In the genomic region with DNA sequence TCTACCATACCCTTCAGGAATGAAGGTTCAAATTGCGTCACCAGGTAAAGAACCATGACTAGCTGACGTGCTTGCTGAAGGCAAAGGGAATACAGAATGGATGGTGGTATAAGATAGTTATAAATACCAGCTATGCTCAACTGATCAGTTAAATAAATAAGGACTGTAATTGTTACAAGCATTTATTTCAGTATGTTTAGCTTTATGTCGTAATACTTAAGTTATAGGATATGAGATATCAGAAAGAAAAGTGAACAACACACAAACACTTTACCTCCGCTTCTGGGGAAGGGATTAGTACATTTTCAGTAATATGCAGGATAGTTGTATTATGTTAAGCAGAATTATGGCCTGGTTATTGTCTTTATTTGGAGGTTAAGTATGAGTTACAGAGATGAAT, we compare ENCODE assay signal across 35 cellular contexts.
DNase-seq lines count a peak whose midpoint lies in the region; ATAC-seq, FAIRE-seq and TF ChIP-seq lines count a peak whose summit lies in the region.
"Had no signal": no experiment of that assay in that cellular context is flagged by ENCODE, and none has a peak within 500 bp of the region (broad histone marks: within the 10 kb centered on the region; RNA-seq: fewer than 3 reads in every experiment).

No MANE protein-coding gene starts in this region.

- no peak for TF ChIP-seq RAD21 in IMR-90 (IDR thresholded peaks at IDR 0.05; ENCODE audit: low read length)
- TF ChIP-seq RAD21 in K562 (CRISPR knock-in tag; conservative IDR thresholded peaks at IDR 0.05 in 1 of 2, IDR thresholded peaks at IDR 0.05 in 1 of 2) = no peak

- CTCF ChIA-PET in MCF 10A (lab: Yijun Ruan, JAX) (no interaction called here), IMR-90 (lab: Yijun Ruan, JAX) (no interaction called here), K562 (lab: Yijun Ruan, JAX; ENCODE audit: low intra/inter-chr PET ratio) (no interaction called here)
- CTCF ChIA-PET in activated CD8-positive, alpha-beta T cell treated with anti-CD3 and anti-CD28 coated beads, Interleukin-2, amount 10 ng/mL, durations not matched to agents 7 days and 5 days (lab: Charles Lee) = interaction anchor here (0.7 kb wide), 1 partner anchor 39 kb away, joined by 3 read pairs; no protein-coding TSS in a partner anchor

- H3K27me3 Mint-ChIP-seq in MCF 10A (ENCODE audit: insufficient read depth, unreplicated experiment) = no peaks in the 10 kb centered on the region
- H3K27me3 Mint-ChIP-seq in activated CD8-positive, alpha-beta T cell treated with anti-CD3 and anti-CD28 coated beads, Interleukin-2, amount 10 ng/mL, durations not matched to agents 7 days and 5 days (ENCODE audit: low read depth) = no peaks in the 10 kb centered on the region
- H3K27me3 Mint-ChIP-seq: CD4-positive, alpha-beta memory T cell; CD4-positive, alpha-beta T cell; CD4-positive, CD25-positive, alpha-beta regulatory T cell had no signal

- H3K4me1 Mint-ChIP-seq in MCF 10A (ENCODE audit: insufficient read depth, unreplicated experiment) = peaks cover 6% of the 10 kb centered on the region
- no peaks in the 10 kb centered on the region for H3K4me1 Mint-ChIP-seq in activated CD8-positive, alpha-beta T cell treated with anti-CD3 and anti-CD28 coated beads, Interleukin-2, amount 10 ng/mL, durations not matched to agents 7 days and 5 days (ENCODE audit: low read depth)
- H3K4me1 Mint-ChIP-seq: B cell; CD14-positive monocyte; CD4-positive, alpha-beta memory T cell; CD8-positive, alpha-beta memory T cell had no signal

- no peak for FAIRE-seq in K562 (lab: Jason Lieb, UNC)
- FAIRE-seq: A204.1, A549, D721Med had no signal

- H2AK9ac ChIP-seq in IMR-90 (replicated peaks; ENCODE audit: low read depth, low read length, poor library complexity) = no peak overlapping the region

- ATAC-seq in IMR-90 (ENCODE audit: low read depth) (no peak), K562 (no peak)
- no peak for ATAC-seq in activated CD8-positive, alpha-beta T cell treated with anti-CD3 and anti-CD28 coated beads, Interleukin-2, amount 10 ng/mL, durations not matched to agents 7 days and 5 days
- ATAC-seq: A549; CD8-positive, alpha-beta T cell had no signal

- H3K9me3 ChIP-seq in breast epithelium = no peaks in the 10 kb centered on the region
- H3K9me3 ChIP-seq in IMR-90 (ENCODE audit: control insufficient read depth, insufficient read depth, low read length) = no peaks in the 10 kb centered on the region
- no peaks in the 10 kb centered on the region for H3K9me3 ChIP-seq in K562 (replicated peaks; ENCODE audit: control insufficient read depth, insufficient read depth, low read depth, low read length)
- H3K9me3 ChIP-seq: A549; BE2C; BLaER1; BLaER1 treated with 17β-estradiol and CSF1 and Interleukin-3, amounts not matched to agents 10 nM and 100 nM; Caco-2 had no signal

- peak overlapping the region; percentile 27 for H3K27ac Mint-ChIP-seq in MCF 10A (ENCODE audit: low read depth, unreplicated experiment)
- no peak overlapping the region for H3K27ac Mint-ChIP-seq in activated CD8-positive, alpha-beta T cell treated with anti-CD3 and anti-CD28 coated beads, Interleukin-2, amount 10 ng/mL, durations not matched to agents 7 days and 5 days
- H3K27ac Mint-ChIP-seq: B cell; CD14-positive monocyte; CD4-positive, alpha-beta memory T cell; CD4-positive, alpha-beta T cell; CD4-positive, CD25-positive, alpha-beta regulatory T cell; CD8-positive, alpha-beta memory T cell; CD8-positive, alpha-beta T cell had no signal

- H4K20me1 ChIP-seq in IMR-90 (ENCODE audit: insufficient read depth, low read length) (no peaks in the 10 kb centered on the region), K562 (replicated peaks; ENCODE audit: control insufficient read depth, insufficient read depth, low read length) (no peaks in the 10 kb centered on the region)
- H4K20me1 ChIP-seq: BLaER1; BLaER1 treated with 17β-estradiol and CSF1 and Interleukin-3, amounts not matched to agents 10 nM and 100 nM had no signal

- H3K9me1 ChIP-seq in IMR-90 (ENCODE audit: insufficient read depth, low read length) = no peaks in the 10 kb centered on the region
- H3K9me1 ChIP-seq in K562 (ENCODE audit: control insufficient read depth, insufficient read depth, low read length) = no peaks in the 10 kb centered on the region

- intact Hi-C loops in MCF 10A (cut with micrococcal nuclease) = no loop called here
- intact Hi-C loops in breast epithelium (cut with DNase I; ENCODE audit: low total_unique reads) = no loop called here
- intact Hi-C loops in IMR-90 (cut with micrococcal nuclease) = no loop called here
- intact Hi-C loops in K562 (cut with micrococcal nuclease) = no loop called here

- POLR2A ChIA-PET in MCF 10A (lab: Yijun Ruan, JAX) = interaction anchor here (0.6 to 1.7 kb wide), 4 partner anchors 13 to 39 kb away, joined by 3 to 6 read pairs (median 4); no protein-coding TSS in a partner anchor
- POLR2A ChIA-PET in IMR-90 (lab: Charles Lee; ENCODE audit: unreplicated experiment) = no interaction called here
- POLR2A ChIA-PET in K562 (lab: Yijun Ruan, JAX) = no interaction called here
- POLR2A ChIA-PET in activated CD8-positive, alpha-beta T cell treated with anti-CD3 and anti-CD28 coated beads, Interleukin-2, amount 10 ng/mL, durations not matched to agents 7 days and 5 days (lab: Charles Lee) = no interaction called here

- dilution Hi-C loops in IMR-90 (cut with HindIII; ENCODE audit: low sequenced_read_pairs, unreplicated experiment) = no loop called here

- H3K4me3 ChIP-seq in breast epithelium = no peak overlapping the region
- H3K4me3 ChIP-seq in IMR-90 (ENCODE audit: insufficient read depth, low read depth, low read length) = no peak overlapping the region
- no peak overlapping the region for H3K4me3 ChIP-seq in K562
- H3K4me3 ChIP-seq: A549; BLaER1; BLaER1 treated with 17β-estradiol and CSF1 and Interleukin-3, amounts not matched to agents 10 nM and 100 nM had no signal

- H3K56ac ChIP-seq in IMR-90 (ENCODE audit: extremely low read depth, insufficient read depth, low read length) = no peak overlapping the region

- no peak overlapping the region for H2BK20ac ChIP-seq in IMR-90 (ENCODE audit: low read depth, low read length)

- H3K9me3 Mint-ChIP-seq in MCF 10A (ENCODE audit: unreplicated experiment) = no peaks in the 10 kb centered on the region
- no peaks in the 10 kb centered on the region for H3K9me3 Mint-ChIP-seq in activated CD8-positive, alpha-beta T cell treated with anti-CD3 and anti-CD28 coated beads, Interleukin-2, amount 10 ng/mL, durations not matched to agents 7 days and 5 days (ENCODE audit: insufficient read depth)

- in situ Hi-C loops in IMR-90 (cut with MboI; ENCODE audit: low sequenced_read_pairs) = no loop called here
- in situ Hi-C loops in K562 (cut with MboI) = no loop called here

- DNase-seq in MCF 10A (ENCODE audit: unreplicated experiment) (no peak), breast epithelium (ENCODE audit: low spot score in 2 of 2) (no peak), IMR-90 (no peak), K562 (ENCODE audit: extremely low read depth in 1 of 4, low spot score in 3 of 4) (no peak), NCI-H2227 treated with DMSO at 0.1 percent for 48 hours (lab: John Stamatoyannopoulos, UW) (no peak)
- no peak for DNase-seq in activated CD8-positive, alpha-beta T cell treated with anti-CD3 and anti-CD28 coated beads, Interleukin-2, amount 10 ng/mL, durations not matched to agents 7 days and 5 days
- DNase-seq: 8988T; ACHN; AML-193; BE2C; C1 segment of cervical spinal cord; Caco-2; Calu3; CD4-positive, alpha-beta memory T cell; CD4-positive, alpha-beta T cell; CD4-positive, CD25-positive, alpha-beta regulatory T cell; CD8-positive, alpha-beta memory T cell; CD8-positive, alpha-beta T cell; COR-L47; DMS 273 treated with DMSO at 0.1 percent for 48 hours; DMS153; DMS53; DMS79; DMS79 treated with DMSO at 0.1 percent for 48 hours; DND-41; EL had no signal

- no peak overlapping the region for H2BK120ac ChIP-seq in IMR-90 (ENCODE audit: low read depth, low read length)

- H3K79me2 ChIP-seq in K562 (ENCODE audit: control insufficient read depth, insufficient read depth, low read length) = peaks cover 5% of the 10 kb centered on the region; the same call in 1 of the 3 replicates

- no peak overlapping the region for H4K91ac ChIP-seq in IMR-90 (ENCODE audit: insufficient read depth, low read depth, low read length)

- no peak for TF ChIP-seq EP300 in K562 (IDR thresholded peaks at IDR 0.05; ENCODE audit: low read length)

- no peak overlapping the region for H4K8ac ChIP-seq in IMR-90 (ENCODE audit: low read depth in 2 of 2, low read length in 2 of 2)

- no peak overlapping the region for H2BK5ac ChIP-seq in IMR-90 (ENCODE audit: low read depth, low read length, poor library complexity, severe bottlenecking)

- no peaks in the 10 kb centered on the region for H3K36me3 Mint-ChIP-seq in MCF 10A (ENCODE audit: insufficient read depth, unreplicated experiment)
- no peaks in the 10 kb centered on the region for H3K36me3 Mint-ChIP-seq in activated CD8-positive, alpha-beta T cell treated with anti-CD3 and anti-CD28 coated beads, Interleukin-2, amount 10 ng/mL, durations not matched to agents 7 days and 5 days (ENCODE audit: low read depth)
- H3K36me3 Mint-ChIP-seq: CD14-positive monocyte; CD4-positive, alpha-beta memory T cell; CD4-positive, CD25-positive, alpha-beta regulatory T cell; CD8-positive, alpha-beta T cell had no signal

- no peak overlapping the region for H3K4ac ChIP-seq in IMR-90 (ENCODE audit: low read depth, low read length)

- TF ChIP-seq POLR2A in breast epithelium (IDR thresholded peaks at IDR 0.05) (no peak), IMR-90 (IDR thresholded peaks at IDR 0.05; ENCODE audit: low read depth, low read length) (no peak), K562 (conservative IDR thresholded peaks at IDR 0.05) (no peak)

- peaks cover 4% of the 10 kb centered on the region for H3K36me3 ChIP-seq in breast epithelium
- no peaks in the 10 kb centered on the region for H3K36me3 ChIP-seq in IMR-90 (ENCODE audit: control insufficient read depth, insufficient read depth, low read length)
- H3K36me3 ChIP-seq in K562 (ENCODE audit: control insufficient read depth, insufficient read depth, low read length) = peaks cover 41% of the 10 kb centered on the region; the same call in 2 of the 3 replicates
- H3K36me3 ChIP-seq: BE2C; BLaER1; BLaER1 treated with 17β-estradiol and CSF1 and Interleukin-3, amounts not matched to agents 10 nM and 100 nM had no signal

- WGBS in IMR-90 (ENCODE audit: extremely low coverage in 2 of 2, insufficient read length in 1 of 2), 2 experiments = no CpG with 5 or more reads among the region's 4 CpGs
- 91% methylated on average over 4 of the region's 4 CpGs for WGBS in K562 (ENCODE audit: insufficient coverage, low coverage, missing lambda C conversion rate)

- H3K9ac ChIP-seq in IMR-90 (ENCODE audit: low read depth, low read length) = no peak overlapping the region
- no peak overlapping the region for H3K9ac ChIP-seq in K562 (ENCODE audit: insufficient read depth in 1 of 2, low read depth in 2 of 2, low read length in 2 of 2)
- H3K9ac ChIP-seq: BLaER1; BLaER1 treated with 17β-estradiol and CSF1 and Interleukin-3, amounts not matched to agents 10 nM and 100 nM had no signal

- BruUV-seq in MCF 10A (replicated peaks; lab: Mats Ljungman, UMichigan) = no TSS peak
- no TSS peak for BruUV-seq in IMR-90 (replicated peaks; lab: Mats Ljungman, UMichigan)
- BruUV-seq in K562 (replicated peaks; lab: Mats Ljungman, UMichigan) = no TSS peak

- no peak overlapping the region for H2BK15ac ChIP-seq in IMR-90 (ENCODE audit: low read depth, low read length)

- no peak overlapping the region for H2AK5ac ChIP-seq in IMR-90 (ENCODE audit: low read depth, low read length)

- H3K4me2 ChIP-seq in IMR-90 (ENCODE audit: low read depth, low read length) (no peak overlapping the region), K562 (ENCODE audit: insufficient read depth, low read length) (no peak overlapping the region)
- H3K4me2 ChIP-seq: A549; BLaER1; BLaER1 treated with 17β-estradiol and CSF1 and Interleukin-3, amounts not matched to agents 10 nM and 100 nM had no signal

- no peak overlapping the region for H3K4me3 Mint-ChIP-seq in MCF 10A (ENCODE audit: unreplicated experiment)
- H3K4me3 Mint-ChIP-seq in activated CD8-positive, alpha-beta T cell treated with anti-CD3 and anti-CD28 coated beads, Interleukin-2, amount 10 ng/mL, durations not matched to agents 7 days and 5 days = no peak overlapping the region
- H3K4me3 Mint-ChIP-seq: B cell; CD14-positive monocyte; CD4-positive, alpha-beta memory T cell; CD4-positive, alpha-beta T cell; CD4-positive, CD25-positive, alpha-beta regulatory T cell; CD8-positive, alpha-beta memory T cell; CD8-positive, alpha-beta T cell had no signal

- H3K14ac ChIP-seq in IMR-90 (replicated peaks; ENCODE audit: low read depth, low read length) = no peak overlapping the region

- TF ChIP-seq CTCF in MCF 10A (IDR thresholded peaks at IDR 0.05; ENCODE audit: unreplicated experiment) (no peak), breast epithelium (IDR thresholded peaks at IDR 0.05) (no peak), IMR-90 (conservative IDR thresholded peaks at IDR 0.05; ENCODE audit: low read depth, low read length) (no peak), K562 (IDR thresholded peaks at IDR 0.05 in 2 of 3, conservative IDR thresholded peaks at IDR 0.05 in 1 of 3; ENCODE audit: insufficient read depth in 2 of 3, low read depth in 1 of 3, low read length in 3 of 3) (no peak)

- no peak overlapping the region for H3K23ac ChIP-seq in IMR-90 (ENCODE audit: low read depth, low read length)

- H2AFZ ChIP-seq in IMR-90 (replicated peaks; ENCODE audit: low read length, poor library complexity) = no peak overlapping the region
- no peak overlapping the region for H2AFZ ChIP-seq in K562 (ENCODE audit: low read depth, low read length)

- no peaks in the 10 kb centered on the region for H3K4me1 ChIP-seq in breast epithelium
- no peaks in the 10 kb centered on the region for H3K4me1 ChIP-seq in IMR-90 (ENCODE audit: control insufficient read depth, insufficient read depth, low read length)
- no peaks in the 10 kb centered on the region for H3K4me1 ChIP-seq in K562 (replicated peaks in 1 of 2; ENCODE audit: control insufficient read depth in 2 of 2, insufficient read depth in 2 of 2, low read length in 2 of 2)
- H3K4me1 ChIP-seq: A549; BE2C; BLaER1; BLaER1 treated with 17β-estradiol and CSF1 and Interleukin-3, amounts not matched to agents 10 nM and 100 nM; Caco-2 had no signal

- H3K27me3 ChIP-seq in breast epithelium = no peaks in the 10 kb centered on the region
- no peaks in the 10 kb centered on the region for H3K27me3 ChIP-seq in IMR-90 (ENCODE audit: control insufficient read depth, insufficient read depth, low read length)
- H3K27me3 ChIP-seq in K562 (ENCODE audit: control insufficient read depth in 2 of 2, insufficient read depth in 2 of 2, low read length in 2 of 2) = no peaks in the 10 kb centered on the region
- H3K27me3 ChIP-seq: BE2C; BLaER1; BLaER1 treated with 17β-estradiol and CSF1 and Interleukin-3, amounts not matched to agents 10 nM and 100 nM had no signal

- H3K18ac ChIP-seq in IMR-90 (ENCODE audit: low read depth, low read length) = no peak overlapping the region

- H4K5ac ChIP-seq in IMR-90 (ENCODE audit: low read depth, low read length) = no peak overlapping the region

- H3K27ac ChIP-seq in breast epithelium (no peak overlapping the region), IMR-90 (ENCODE audit: insufficient read depth, low read length) (no peak overlapping the region), K562 (ENCODE audit: extremely low read depth, low read depth, low read length) (no peak overlapping the region)
- H3K27ac ChIP-seq: 22Rv1; A549; BLaER1; BLaER1 treated with 17β-estradiol and CSF1 and Interleukin-3, amounts not matched to agents 10 nM and 100 nM; C4-2B had no signal

- H3K79me1 ChIP-seq in IMR-90 (ENCODE audit: low read depth in 1 of 2, low read length in 2 of 2) = no peaks in the 10 kb centered on the region
